Comparison of ENCODE assay signal across 23 cellular contexts in the genomic region with DNA sequence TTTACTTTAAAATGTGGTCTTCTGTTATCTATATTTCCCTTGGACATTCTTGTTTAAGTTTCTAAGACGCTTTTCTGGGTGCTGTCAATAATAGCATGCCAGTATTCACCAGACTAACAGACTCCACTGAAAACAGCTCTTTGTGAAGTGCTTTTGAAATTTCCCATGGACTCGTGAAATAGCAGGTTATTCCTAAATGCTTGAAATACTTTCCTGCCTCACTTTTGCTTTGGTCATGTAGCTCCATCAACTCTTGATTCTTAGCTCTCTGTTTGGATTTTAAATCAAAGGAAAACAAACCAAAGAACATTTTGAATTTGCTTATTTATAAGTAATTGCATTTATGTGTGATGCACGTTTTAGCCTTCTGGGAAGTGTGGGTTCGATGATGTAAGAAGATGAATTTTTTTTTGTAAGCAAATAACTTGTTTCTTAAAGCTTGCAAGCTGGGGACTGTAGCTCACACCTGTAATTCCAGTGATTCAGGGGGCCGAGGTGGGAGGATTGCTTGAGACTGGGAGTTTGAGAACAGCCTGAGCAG.
DNase-seq lines count a peak whose midpoint lies in the region; TF ChIP-seq lines count a peak whose summit lies in the region.
"Had no signal": no experiment of that assay in that cellular context is flagged by ENCODE, and none has a peak within 500 bp of the region (broad histone marks: within the 10 kb centered on the region; RNA-seq: fewer than 3 reads in every experiment).

No MANE protein-coding gene starts in this region.

- 93% methylated on average over 5 of the region's 5 CpGs for WGBS in mammary epithelial cell (ENCODE audit: low coverage, missing lambda C conversion rate)

- CTCF ChIA-PET in mammary epithelial cell (lab: Charles Lee; ENCODE audit: low non-redundant PET), result interaction anchor here (0.6 kb wide), 1 partner anchor 16 kb away, joined by 3 read pairs; no protein-coding TSS in a partner anchor

- H3K27me3 Mint-ChIP-seq in endothelial cell (ENCODE audit: unreplicated experiment) (peaks cover 5% of the 10 kb centered on the region), nephron progenitor cell (ENCODE audit: low read depth, poor library complexity) (peaks cover 3% of the 10 kb centered on the region)
- H3K27me3 Mint-ChIP-seq: activated T-helper 17 cell treated with anti-CD3 and anti-CD28 coated beads, Interleukin-2, amount 50 U/mL, for 72 hours had no signal

- H3K4me3 ChIP-seq in LNCaP clone FGC (ENCODE audit: low read depth, low read length) (peak overlapping the region; percentile 61), SJCRH30 (no peak overlapping the region), mammary epithelial cell (replicated peaks in 1 of 3; ENCODE audit: insufficient read depth in 1 of 3, low read depth in 2 of 3, low read length in 3 of 3) (no peak overlapping the region)
- H3K4me3 ChIP-seq: BLaER1 treated with 17β-estradiol and CSF1 and Interleukin-3, amounts not matched to agents 10 nM and 100 nM; spleen; transverse colon had no signal

- no TSS peak for BruUV-seq in mammary epithelial cell (replicated peaks; lab: Mats Ljungman, UMichigan)

- dilution Hi-C loops in mammary epithelial cell (cut with HindIII; ENCODE audit: low sequenced_read_pairs), result no loop called here

- H2AFZ ChIP-seq in mammary epithelial cell (ENCODE audit: low read depth, low read length), result no peak overlapping the region

- intact Hi-C loops in mammary epithelial cell (cut with micrococcal nuclease), result no loop called here

- H3K4me3 Mint-ChIP-seq in endothelial cell (ENCODE audit: unreplicated experiment) (no peak overlapping the region), nephron progenitor cell (no peak overlapping the region)
- H3K4me3 Mint-ChIP-seq: activated T-helper 17 cell treated with anti-CD3 and anti-CD28 coated beads, Interleukin-2, amount 50 U/mL, for 72 hours had no signal

- DNase-seq in LNCaP clone FGC (ENCODE audit: low read depth), result no peak
- DNase-seq in endothelial cell (ENCODE audit: low spot score), result no peak
- DNase-seq in nephron progenitor cell, result no peak
- no peak for DNase-seq in SJCRH30
- no peak for DNase-seq in SK-N-DZ (ENCODE audit: low spot score)
- no peak for DNase-seq in NCI-H1694 treated with DMSO at 0.1 percent for 48 hours (lab: John Stamatoyannopoulos, UW)
- no peak for DNase-seq in mammary epithelial cell
- DNase-seq: ACHN; activated CD4-positive, alpha-beta T cell treated with anti-CD3 and anti-CD28 coated beads, Interleukin-2, amount 50 U/mL, for 1 hour; head of caudate nucleus; KG1; NCI-H1436 treated with DMSO at 0.1 percent for 48 hours; NCI-H2171; NCI-H524 treated with DMSO at 0.1 percent for 48 hours; spleen; stimulated activated CD4-positive, alpha-beta T cell treated with anti-CD3 and anti-CD28 coated beads, Interleukin-4, amount 100 ng/mL, for 1 hour; stimulated activated naive CD8-positive, alpha-beta T cell treated with anti-CD3 and anti-CD28 coated beads, Interleukin-15, Interleukin-2, amounts not matched to agents 100 U/mL and 50 U/mL, for 24 hours; transverse colon had no signal

- H3K27me3 ChIP-seq in SJCRH30, result no peaks in the 10 kb centered on the region
- H3K27me3 ChIP-seq in mammary epithelial cell (ENCODE audit: insufficient read depth, low read length), result no peaks in the 10 kb centered on the region
- H3K27me3 ChIP-seq: BLaER1 treated with 17β-estradiol and CSF1 and Interleukin-3, amounts not matched to agents 10 nM and 100 nM; neutrophil; spleen; transverse colon had no signal

- H3K36me3 ChIP-seq in SJCRH30, result no peaks in the 10 kb centered on the region
- H3K36me3 ChIP-seq in mammary epithelial cell (ENCODE audit: insufficient read depth, low read length), result no peaks in the 10 kb centered on the region
- H3K36me3 ChIP-seq: BLaER1 treated with 17β-estradiol and CSF1 and Interleukin-3, amounts not matched to agents 10 nM and 100 nM; neutrophil; spleen; transverse colon had no signal

- peaks cover 67% of the 10 kb centered on the region for H3K79me2 ChIP-seq in mammary epithelial cell (ENCODE audit: insufficient read depth, low read length)

- no peak overlapping the region for H3K9ac ChIP-seq in mammary epithelial cell (ENCODE audit: insufficient read depth, low read length)
- H3K9ac ChIP-seq: BLaER1 treated with 17β-estradiol and CSF1 and Interleukin-3, amounts not matched to agents 10 nM and 100 nM had no signal

- no peaks in the 10 kb centered on the region for H4K20me1 ChIP-seq in mammary epithelial cell (ENCODE audit: insufficient read depth, low read length)
- H4K20me1 ChIP-seq: BLaER1 treated with 17β-estradiol and CSF1 and Interleukin-3, amounts not matched to agents 10 nM and 100 nM had no signal

- H3K4me1 Mint-ChIP-seq in endothelial cell (ENCODE audit: unreplicated experiment) (peaks cover 59% of the 10 kb centered on the region), nephron progenitor cell (peaks cover 73% of the 10 kb centered on the region)
- H3K4me1 Mint-ChIP-seq: activated T-helper 17 cell treated with anti-CD3 and anti-CD28 coated beads, Interleukin-2, amount 50 U/mL, for 72 hours had no signal

- peak overlapping the region; percentile 83 for H3K27ac ChIP-seq in 22Rv1
- no peak overlapping the region for H3K27ac ChIP-seq in SJCRH30
- H3K27ac ChIP-seq in mammary epithelial cell (ENCODE audit: insufficient read depth, low read depth, low read length), result no peak overlapping the region
- H3K27ac ChIP-seq: BLaER1 treated with 17β-estradiol and CSF1 and Interleukin-3, amounts not matched to agents 10 nM and 100 nM; neutrophil; spleen had no signal

- H3K27ac Mint-ChIP-seq in endothelial cell (ENCODE audit: unreplicated experiment), result peak overlapping the region; percentile 19
- H3K27ac Mint-ChIP-seq in nephron progenitor cell, result peak overlapping the region; percentile 59
- H3K27ac Mint-ChIP-seq: activated naive CD4-positive, alpha-beta T cell treated with anti-CD3 and anti-CD28 coated beads, Interleukin-2, amount 50 U/mL, for 72 hours; activated T-helper 17 cell treated with anti-CD3 and anti-CD28 coated beads, Interleukin-2, amount 50 U/mL, for 72 hours had no signal

- no peaks in the 10 kb centered on the region for H3K9me3 Mint-ChIP-seq in endothelial cell (ENCODE audit: unreplicated experiment)
- no peaks in the 10 kb centered on the region for H3K9me3 Mint-ChIP-seq in nephron progenitor cell
- H3K9me3 Mint-ChIP-seq: activated naive CD4-positive, alpha-beta T cell treated with anti-CD3 and anti-CD28 coated beads, Interleukin-2, amount 50 U/mL, for 72 hours; activated T-helper 17 cell treated with anti-CD3 and anti-CD28 coated beads, Interleukin-2, amount 50 U/mL, for 72 hours had no signal

- H3K9me3 ChIP-seq in SJCRH30 (replicated peaks), result no peaks in the 10 kb centered on the region
- H3K9me3 ChIP-seq in mammary epithelial cell (replicated peaks; ENCODE audit: insufficient read depth, low read length), result no peaks in the 10 kb centered on the region
- H3K9me3 ChIP-seq: BLaER1 treated with 17β-estradiol and CSF1 and Interleukin-3, amounts not matched to agents 10 nM and 100 nM; neutrophil; spleen; transverse colon had no signal

- H3K4me2 ChIP-seq in mammary epithelial cell (ENCODE audit: insufficient read depth, low read depth, low read length), result no peak overlapping the region
- H3K4me2 ChIP-seq: BLaER1 treated with 17β-estradiol and CSF1 and Interleukin-3, amounts not matched to agents 10 nM and 100 nM had no signal

- TF ChIP-seq CTCF in 22Rv1 (IDR thresholded peaks at IDR 0.05) (no peak), LNCaP clone FGC (IDR thresholded peaks at IDR 0.05; ENCODE audit: control insufficient read depth, extremely low read depth, insufficient read depth) (no peak), endothelial cell (IDR thresholded peaks at IDR 0.05; ENCODE audit: unreplicated experiment) (no peak), nephron progenitor cell (IDR thresholded peaks at IDR 0.05) (no peak), mammary epithelial cell (conservative IDR thresholded peaks at IDR 0.05 in 1 of 2, IDR thresholded peaks at IDR 0.05 in 1 of 2; ENCODE audit: extremely low read depth in 1 of 2, insufficient read depth in 1 of 2, low read depth in 1 of 2, low read length in 2 of 2) (no peak)

- H3K36me3 Mint-ChIP-seq in endothelial cell (ENCODE audit: low read depth, unreplicated experiment), result peaks cover 5% of the 10 kb centered on the region
- H3K36me3 Mint-ChIP-seq in nephron progenitor cell (ENCODE audit: low read depth), result peaks cover 44% of the 10 kb centered on the region
- H3K36me3 Mint-ChIP-seq: activated naive CD4-positive, alpha-beta T cell treated with anti-CD3 and anti-CD28 coated beads, Interleukin-2, amount 50 U/mL, for 72 hours had no signal

- H3K4me1 ChIP-seq in SJCRH30 (peaks cover 11% of the 10 kb centered on the region), mammary epithelial cell (ENCODE audit: insufficient read depth, low read length) (peaks cover 45% of the 10 kb centered on the region)
- H3K4me1 ChIP-seq: spleen had no signal

- in situ Hi-C loops in mammary epithelial cell (cut with MboI; ENCODE audit: low sequenced_read_pairs in 2 of 2), result no loop called here
